Comparison of ENCODE assay signal across 9 cellular contexts in genomic region chr15:60635507-60636352, GRCh38.
DNase-seq lines count a peak whose midpoint lies in the region; ATAC-seq and TF ChIP-seq lines count a peak whose summit lies in the region.
"Had no signal": no experiment of that assay in that cellular context is flagged by ENCODE, and none has a peak within 500 bp of the region (broad histone marks: within the 10 kb centered on the region; RNA-seq: fewer than 3 reads in every experiment).

No MANE protein-coding gene starts in this region.

- H3K36me3 Mint-ChIP-seq in naive thymus-derived CD4-positive, alpha-beta T cell: no peaks in the 10 kb centered on the region

- no peaks in the 10 kb centered on the region for H3K36me3 ChIP-seq in naive thymus-derived CD4-positive, alpha-beta T cell (ENCODE audit: control insufficient read depth in 2 of 3, insufficient read depth in 3 of 3, low read length in 3 of 3)

- peak; percentile 82 for ATAC-seq in GM18907 (IDR thresholded peaks at IDR 0.05; ENCODE audit: unreplicated experiment)
- peak; percentile 81 for ATAC-seq in HG02884 (IDR thresholded peaks at IDR 0.05; ENCODE audit: unreplicated experiment)
- peak; percentile 45 for ATAC-seq in naive thymus-derived CD4-positive, alpha-beta T cell

- no peak overlapping the region for H3K27ac ChIP-seq in naive thymus-derived CD4-positive, alpha-beta T cell (ENCODE audit: low read depth, low read length)

- no peak overlapping the region for H3K4me3 Mint-ChIP-seq in naive thymus-derived CD4-positive, alpha-beta T cell

- POLR2A ChIA-PET in naive thymus-derived CD4-positive, alpha-beta T cell (lab: Charles Lee): no interaction called here

- CTCF ChIA-PET in naive thymus-derived CD4-positive, alpha-beta T cell (lab: Charles Lee): interaction anchor here (0.6 kb wide), 1 partner anchor 364 kb away, joined by 4 read pairs; no protein-coding TSS in a partner anchor

- peaks cover 0 to 26% (median 0%) of the 10 kb centered on the region in 5 donors for H3K27me3 Mint-ChIP-seq in naive thymus-derived CD4-positive, alpha-beta T cell

- H3K9me3 Mint-ChIP-seq in naive thymus-derived CD4-positive, alpha-beta T cell: no peaks in the 10 kb centered on the region

- DNase-seq in NAMALWA (ENCODE audit: low spot score): peak; percentile 23
- DNase-seq in naive thymus-derived CD4-positive, alpha-beta T cell: no peak
- no peak for DNase-seq in NCI-H82 (lab: John Stamatoyannopoulos, UW)
- DNase-seq in foreskin fibroblast: no peak
- DNase-seq in erythroblast (lab: John Stamatoyannopoulos, UW): no peak
- DNase-seq in hepatic stellate cell (ENCODE audit: low spot score): no peak
- DNase-seq: Right ventricle myocardium superior had no signal

- H3K9me3 ChIP-seq in naive thymus-derived CD4-positive, alpha-beta T cell (ENCODE audit: control insufficient read depth in 2 of 3, low read length in 3 of 3): no peaks in the 10 kb centered on the region

- no peak overlapping the region for H3K4me3 ChIP-seq in naive thymus-derived CD4-positive, alpha-beta T cell (ENCODE audit: low read length)
- no peak overlapping the region for H3K4me3 ChIP-seq in foreskin fibroblast (ENCODE audit: low read depth in 1 of 2, low read length in 2 of 2)

- H3K27ac Mint-ChIP-seq in naive thymus-derived CD4-positive, alpha-beta T cell: peak overlapping the region in 1 of 9 donors; percentile 60

- no peaks in the 10 kb centered on the region for H3K4me1 ChIP-seq in naive thymus-derived CD4-positive, alpha-beta T cell (ENCODE audit: control insufficient read depth in 2 of 2, insufficient read depth in 2 of 2, low read length in 2 of 2)

- intact Hi-C loops in naive thymus-derived CD4-positive, alpha-beta T cell (cut with micrococcal nuclease): no loop called here

- no peak for TF ChIP-seq CTCF in foreskin fibroblast (IDR thresholded peaks at IDR 0.05; ENCODE audit: low read depth, low read length)

- no peaks in the 10 kb centered on the region for H3K27me3 ChIP-seq in naive thymus-derived CD4-positive, alpha-beta T cell (ENCODE audit: control insufficient read depth in 2 of 2, insufficient read depth in 2 of 2, low read length in 2 of 2)

- no peak for TF ChIP-seq POLR2A in erythroblast (IDR thresholded peaks at IDR 0.05; ENCODE audit: low read length)

- peaks cover 0 to 18% (median 0%) of the 10 kb centered on the region in 7 donors for H3K4me1 Mint-ChIP-seq in naive thymus-derived CD4-positive, alpha-beta T cell
